In genomic region chr10:130654726-130655125, GRCh38 we compare ENCODE assay signal across 22 cellular contexts.
"Had no signal": no experiment of that assay in that cellular context is flagged by ENCODE, and none has a peak within 500 bp of the region (broad histone marks: within the 10 kb centered on the region; RNA-seq: fewer than 3 reads in every experiment).

No MANE protein-coding gene starts in this region.

- DNase-seq: colonic mucosa; cortex of kidney; dermis blood vessel endothelial cell; dorsolateral prefrontal cortex; effector CD4-positive, alpha-beta T cell; effector CD8-positive, alpha-beta T cell; effector memory CD4-positive, alpha-beta T cell; effector memory CD8-positive, alpha-beta T cell; endodermal cell; erythroblast; esophagus squamous epithelium; foreskin fibroblast; foreskin keratinocyte; foreskin melanocyte; gastrocnemius medialis; glutamatergic neuron; heart right ventricle had no signal

- H3K4me1 ChIP-seq: colonic mucosa, esophagus muscularis mucosa, esophagus squamous epithelium, foreskin keratinocyte, gastrocnemius medialis, gastroesophageal sphincter, heart left ventricle, heart right ventricle had no signal

- H3K27ac ChIP-seq: colonic mucosa, coronary artery, dorsolateral prefrontal cortex, epithelial cell of prostate, esophagus muscularis mucosa, esophagus squamous epithelium, foreskin keratinocyte, gastrocnemius medialis, gastroesophageal sphincter, heart left ventricle, heart right ventricle had no signal

- H3K27me3 ChIP-seq: colonic mucosa, esophagus squamous epithelium, foreskin keratinocyte, gastrocnemius medialis had no signal

- H3K36me3 ChIP-seq: colonic mucosa, esophagus muscularis mucosa, esophagus squamous epithelium, gastrocnemius medialis, gastroesophageal sphincter, heart left ventricle, heart right ventricle had no signal

- H3K4me3 ChIP-seq: colonic mucosa, coronary artery, dorsolateral prefrontal cortex, esophagus muscularis mucosa, esophagus squamous epithelium, gastrocnemius medialis, gastroesophageal sphincter, heart left ventricle, heart right ventricle had no signal

- H3K9me3 ChIP-seq: colonic mucosa, esophagus squamous epithelium, gastrocnemius medialis had no signal
